Comparison of ENCODE assay signal across 8 cellular contexts in genomic region chr3:53134631-53135232, GRCh38. TPM values are rescaled to one million over a fixed set of nuclear protein-coding genes. Genes with fewer than 3 reads are reported as not detected.
DNase-seq lines count a peak whose midpoint lies in the region; ATAC-seq, FAIRE-seq and TF ChIP-seq lines count a peak whose summit lies in the region.

No MANE protein-coding gene starts in this region.

- peak; percentile 97 for FAIRE-seq in endothelial cell of umbilical vein (lab: Jason Lieb, UNC)

- H3K4me1 ChIP-seq in endothelial cell of umbilical vein (ENCODE audit: control insufficient read depth, extremely low read depth, insufficient read depth, low read length): peaks cover 5% of the 10 kb centered on the region

- intact Hi-C loops in endothelial cell of umbilical vein (cut with micrococcal nuclease): loop anchor here (1.0 kb wide), 2 partner anchors 25 to 62 kb away; no protein-coding TSS in a partner anchor

- H3K36me3 ChIP-seq in endothelial cell of umbilical vein (ENCODE audit: control insufficient read depth in 2 of 2, extremely low read depth in 1 of 2, insufficient read depth in 2 of 2, low read length in 2 of 2): no peaks in the 10 kb centered on the region

- H3K27me3 ChIP-seq in endothelial cell of umbilical vein (ENCODE audit: control insufficient read depth in 2 of 2, insufficient read depth in 2 of 2, low read length in 2 of 2): no peaks in the 10 kb centered on the region

- no peak overlapping the region for H3K9ac ChIP-seq in endothelial cell of umbilical vein (replicated peaks; ENCODE audit: extremely low read depth, insufficient read depth, low read length)

- H2AFZ ChIP-seq in endothelial cell of umbilical vein (ENCODE audit: low read depth, low read length): no peak overlapping the region

- POLR2A ChIA-PET in endothelial cell of umbilical vein (lab: Charles Lee): no interaction called here

- H3K79me2 ChIP-seq in endothelial cell of umbilical vein (ENCODE audit: control insufficient read depth, insufficient read depth, low read length): peaks cover 4% of the 10 kb centered on the region

- TF ChIP-seq POLR2A in endothelial cell of umbilical vein (IDR thresholded peaks at IDR 0.05; ENCODE audit: low read depth, low read length): no peak

- no TSS peak for BruUV-seq in endothelial cell of umbilical vein (replicated peaks; lab: Mats Ljungman, UMichigan)

- H3K9me3 ChIP-seq in endothelial cell of umbilical vein (replicated peaks; ENCODE audit: control insufficient read depth, insufficient read depth, low read length): no peaks in the 10 kb centered on the region

- no peak overlapping the region for H3K27ac ChIP-seq in endothelial cell of umbilical vein (ENCODE audit: insufficient read depth, low read depth, low read length)

- dilution Hi-C loops in endothelial cell of umbilical vein (cut with MboI; ENCODE audit: extremely low pct_ligation_motif_present, low sequenced_read_pairs): no loop called here

- ATAC-seq in HG02885 (IDR thresholded peaks at IDR 0.05; ENCODE audit: poor library complexity, unreplicated experiment): peak; percentile 58

- CTCF ChIA-PET in endothelial cell of umbilical vein (lab: Charles Lee): interaction anchor here (0.6 to 8.0 kb wide), 19 partner anchors 10 to 70 kb away, joined by 3 to 199 read pairs (median 6); partner anchors contain the start of gene PRKCD

- DNase-seq in NCI-H524 (lab: John Stamatoyannopoulos, UW) (peak; percentile 26 to 58), NCI-H524 treated with DMSO at 0.1 percent for 48 hours (lab: John Stamatoyannopoulos, UW) (no peak), NCI-H748 (lab: John Stamatoyannopoulos, UW; ENCODE audit: unreplicated experiment) (peak; percentile 49), endothelial cell of umbilical vein (ENCODE audit: low read depth, low spot score) (peak; percentile 58), mucosa of gallbladder (ENCODE audit: low spot score) (peak; percentile 84)
- DNase-seq in activated CD8-positive, alpha-beta memory T cell treated with anti-CD3 and anti-CD28 coated beads for 1 hour (ENCODE audit: extremely low read depth in 1 of 2, low read depth in 1 of 2): peak; percentile 20 to 39
- DNase-seq in stimulated activated CD8-positive, alpha-beta memory T cell treated with anti-CD3 and anti-CD28 coated beads, Interleukin-7, amount 100 ng/mL, for 48 hours (ENCODE audit: extremely low read depth in 1 of 2, low read depth in 1 of 2): peak; percentile 23 to 47

- H3K4me2 ChIP-seq in endothelial cell of umbilical vein (ENCODE audit: insufficient read depth, low read length): no peak overlapping the region

- H4K20me1 ChIP-seq in endothelial cell of umbilical vein (replicated peaks; ENCODE audit: control insufficient read depth, extremely low read depth, insufficient read depth, low read length): no peaks in the 10 kb centered on the region

- peak; percentile 81 to 93 for TF ChIP-seq CTCF in endothelial cell of umbilical vein (IDR thresholded peaks at IDR 0.05; ENCODE audit: extremely low read depth in 1 of 2, insufficient read depth in 1 of 2, low read depth in 1 of 2, low read length in 2 of 2)

- H3K9me1 ChIP-seq in endothelial cell of umbilical vein (replicated peaks; ENCODE audit: control insufficient read depth, extremely low read depth, insufficient read depth, low read length): no peaks in the 10 kb centered on the region

- no peak overlapping the region for H3K4me3 ChIP-seq in endothelial cell of umbilical vein (replicated peaks in 1 of 3; ENCODE audit: insufficient read depth in 1 of 3, low read depth in 1 of 3, low read length in 3 of 3)

TF ChIP-seq in endothelial cell of umbilical vein, 7 proteins besides CTCF, POLR2A, EP300 and RAD21:
- TF ChIP-seq FOS (IDR thresholded peaks at IDR 0.05; ENCODE audit: borderline replicate concordance, insufficient read depth, low read length): no peak
- TF ChIP-seq POLR2AphosphoS5 (IDR thresholded peaks at IDR 0.05; ENCODE audit: insufficient read depth, low read depth, low read length): no peak
- no peak for TF ChIP-seq MAX (IDR thresholded peaks at IDR 0.05; ENCODE audit: insufficient read depth, insufficient read length)
- no peak for TF ChIP-seq MYC (IDR thresholded peaks at IDR 0.05; ENCODE audit: low read depth, low read length)
- TF ChIP-seq GATA2 (IDR thresholded peaks at IDR 0.05; ENCODE audit: insufficient read depth, insufficient read length, low read depth, low read length): no peak
- TF ChIP-seq JUN (IDR thresholded peaks at IDR 0.05; ENCODE audit: borderline replicate concordance, insufficient read depth, insufficient read length, low read depth): no peak
- TF ChIP-seq EZH2 (IDR thresholded peaks at IDR 0.05; ENCODE audit: borderline replicate concordance, low read depth, low read length, severe bottlenecking): no peak

RNA-seq across cellular contexts. Expression of gene RFT1, which starts 4.5 kb away (rescaled TPM):
- total RNA-seq in endothelial cell of umbilical vein (28.8 and 29.8 TPM in 2 replicates), mucosa of gallbladder (21.3 TPM)
- 39.9 TPM in 2 replicates for polyA plus RNA-seq in endothelial cell of umbilical vein
- 18.3 and 21.4 TPM in 2 replicates for polyA plus RNA-seq in endothelial cell of umbilical vein (2011; cell fraction: cytosol; rRNA removed)
- polyA plus RNA-seq in endothelial cell of umbilical vein (2011; cell fraction: nucleus; rRNA removed): 14.0 and 16.3 TPM in 2 replicates
- 22.1 and 24.5 TPM in 2 replicates for polyA plus RNA-seq in endothelial cell of umbilical vein (2012)
- polyA minus RNA-seq in endothelial cell of umbilical vein: 72.6 and 84.6 TPM in 2 replicates
- 11.4 TPM for polyA minus RNA-seq in endothelial cell of umbilical vein (2011; cell fraction: cytosol; rRNA and poly(A)+ RNA removed)
- polyA minus RNA-seq in endothelial cell of umbilical vein (2011; cell fraction: nucleus; rRNA and poly(A)+ RNA removed): 9.4 and 11.6 TPM in 2 replicates

RNA-seq across cellular contexts. Expression of gene PRKCD, which starts 26.3 kb away (rescaled TPM):
- 15.5 and 17.5 TPM in 2 replicates for total RNA-seq in endothelial cell of umbilical vein
- 16.4 and 19.0 TPM in 2 replicates for polyA plus RNA-seq in endothelial cell of umbilical vein
- polyA plus RNA-seq in endothelial cell of umbilical vein (2011; cell fraction: cytosol; rRNA removed): 18.3 and 20.3 TPM in 2 replicates
- polyA plus RNA-seq in endothelial cell of umbilical vein (2011; cell fraction: nucleus; rRNA removed): 33.3 and 33.5 TPM in 2 replicates
- 17.4 and 20.6 TPM in 2 replicates for polyA plus RNA-seq in endothelial cell of umbilical vein (2012)
- polyA minus RNA-seq in endothelial cell of umbilical vein: 18.7 and 19.7 TPM in 2 replicates
- 12.4 TPM for polyA minus RNA-seq in endothelial cell of umbilical vein (2011; cell fraction: cytosol; rRNA and poly(A)+ RNA removed)
- polyA minus RNA-seq in endothelial cell of umbilical vein (2011; cell fraction: nucleus; rRNA and poly(A)+ RNA removed): 5.4 and 11.8 TPM in 2 replicates
- total RNA-seq in mucosa of gallbladder: 103 TPM
